In the genomic region with DNA sequence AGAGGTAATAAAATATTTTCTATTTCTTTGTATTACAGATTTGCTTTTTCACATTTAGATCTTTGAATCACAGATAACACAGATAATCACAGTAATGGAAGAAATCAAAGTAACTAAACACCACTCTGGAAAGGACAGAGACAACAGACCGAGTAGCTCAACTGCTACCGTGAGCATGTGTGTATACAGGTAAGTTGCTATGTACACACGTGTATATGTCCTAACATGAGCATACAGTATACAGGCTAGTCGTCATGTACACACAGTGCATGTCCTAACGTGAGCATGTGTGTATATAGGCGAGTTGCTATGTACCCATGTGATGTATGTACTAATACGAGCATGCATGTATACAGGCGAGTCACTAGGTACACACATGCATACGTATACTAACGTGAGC, we compare ENCODE assay signal across 40 cellular contexts.
"Had no signal": no experiment of that assay in that cellular context is flagged by ENCODE, and none has a peak within 500 bp of the region (broad histone marks: within the 10 kb centered on the region; RNA-seq: fewer than 3 reads in every experiment).

No MANE protein-coding gene starts in this region.

- H3K4me3 Mint-ChIP-seq: activated naive CD4-positive, alpha-beta T cell treated with anti-CD3 and anti-CD28 coated beads for 36 hours; activated naive CD4-positive, alpha-beta T cell treated with anti-CD3 and anti-CD28 coated beads, Interleukin-2, amount 10 ng/mL, durations not matched to agents 7 days and 5 days; activated naive CD4-positive, alpha-beta T cell treated with anti-CD3 and anti-CD28 coated beads, Interleukin-2, amount 50 U/mL, for 24 hours; activated naive CD8-positive, alpha-beta T cell; activated naive CD8-positive, alpha-beta T cell treated with anti-CD3 and anti-CD28 coated beads for 36 hours; activated naive CD8-positive, alpha-beta T cell treated with anti-CD3 and anti-CD28 coated beads, Interleukin-2, amount 10 ng/mL, durations not matched to agents 7 days and 5 days; activated naive CD8-positive, alpha-beta T cell treated with anti-CD3 and anti-CD28 coated beads, Interleukin-2, amount 50 U/mL, for 24 hours; activated T-cell treated with anti-CD3 and anti-CD28 coated beads, Interleukin-2, amount 50 U/mL, for 24 hours; activated T-cell treated with anti-CD3 and anti-CD28 coated beads, Interleukin-2, amount 50 U/mL, for 4 hours; activated T-cell treated with anti-CD3 and anti-CD28 coated beads, Interleukin-2, amount 50 U/mL, for 72 hours; activated T-helper 1 cell treated with anti-CD3 and anti-CD28 coated beads, Interleukin-12 subunit alpha, Interleukin-12 subunit beta, Interleukin-2, Interleukin-4 antibody, amounts not matched to agents 30 ng/mL and 10 ng/mL and 1 ng/mL, durations not matched to agents 14 hours and 24 hours and 36 hours; activated T-helper 17 cell treated with anti-CD3 and anti-CD28 coated beads, Interleukin-2, amount 50 U/mL, for 72 hours; central memory CD8-positive, alpha-beta T cell had no signal

- H3K9me3 Mint-ChIP-seq: activated naive CD4-positive, alpha-beta T cell treated with anti-CD3 and anti-CD28 coated beads for 36 hours; activated naive CD4-positive, alpha-beta T cell treated with anti-CD3 and anti-CD28 coated beads, Interleukin-2, amount 10 ng/mL, durations not matched to agents 7 days and 5 days; activated naive CD4-positive, alpha-beta T cell treated with anti-CD3 and anti-CD28 coated beads, Interleukin-2, amount 50 U/mL, for 24 hours; activated naive CD4-positive, alpha-beta T cell treated with anti-CD3 and anti-CD28 coated beads, Interleukin-2, amount 50 U/mL, for 72 hours; activated naive CD8-positive, alpha-beta T cell treated with anti-CD3 and anti-CD28 coated beads for 36 hours; activated naive CD8-positive, alpha-beta T cell treated with anti-CD3 and anti-CD28 coated beads, Interleukin-2, amount 10 ng/mL, durations not matched to agents 7 days and 5 days; activated naive CD8-positive, alpha-beta T cell treated with anti-CD3 and anti-CD28 coated beads, Interleukin-2, amount 50 U/mL, for 24 hours; activated T-cell treated with anti-CD3 and anti-CD28 coated beads, Interleukin-2, amount 50 U/mL, for 24 hours; activated T-cell treated with anti-CD3 and anti-CD28 coated beads, Interleukin-2, amount 50 U/mL, for 4 hours; activated T-cell treated with anti-CD3 and anti-CD28 coated beads, Interleukin-2, amount 50 U/mL, for 72 hours; activated T-helper 1 cell treated with anti-CD3 and anti-CD28 coated beads, Interleukin-12 subunit alpha, Interleukin-12 subunit beta, Interleukin-2, Interleukin-4 antibody, amounts not matched to agents 30 ng/mL and 10 ng/mL and 1 ng/mL, durations not matched to agents 14 hours and 24 hours and 36 hours; activated T-helper 17 cell treated with anti-CD3 and anti-CD28 coated beads, Interleukin-2, amount 50 U/mL, for 72 hours; activated T-helper 2 cell treated with anti-CD3 and anti-CD28 coated beads, Interferon-gamma antibody, Interleukin-2, Interleukin-4, amounts not matched to agents 10 μg/mL and 5 μg/mL and 100 μg/mL, durations not matched to agents 14 hours and 24 hours and 36 hours; central memory CD8-positive, alpha-beta T cell had no signal

- H3K4me1 Mint-ChIP-seq: activated naive CD4-positive, alpha-beta T cell treated with anti-CD3 and anti-CD28 coated beads, Interleukin-2, amount 10 ng/mL, durations not matched to agents 7 days and 5 days; activated naive CD4-positive, alpha-beta T cell treated with anti-CD3 and anti-CD28 coated beads, Interleukin-2, amount 50 U/mL, for 24 hours; activated naive CD8-positive, alpha-beta T cell treated with anti-CD3 and anti-CD28 coated beads for 36 hours; activated naive CD8-positive, alpha-beta T cell treated with anti-CD3 and anti-CD28 coated beads, Interleukin-2, amount 10 ng/mL, durations not matched to agents 7 days and 5 days; activated naive CD8-positive, alpha-beta T cell treated with anti-CD3 and anti-CD28 coated beads, Interleukin-2, amount 50 U/mL, for 24 hours; activated T-helper 17 cell treated with anti-CD3 and anti-CD28 coated beads, Interleukin-2, amount 50 U/mL, for 72 hours had no signal

- H3K4me1 ChIP-seq: adrenal gland, ascending aorta, breast epithelium had no signal

- DNase-seq: activated effector memory CD4-positive, alpha-beta T cell treated with anti-CD3 and anti-CD28 coated beads, Interleukin-2, amount 50 U/mL, for 16 hours; activated effector memory CD4-positive, alpha-beta T cell treated with Interleukin-2 at 50 U/mL for 16 hours; activated gamma-delta T cell; activated gamma-delta T cell treated with Interleukin-2 at 50 U/mL for 16 hours; activated naive CD4-positive, alpha-beta T cell; activated naive CD4-positive, alpha-beta T cell treated with anti-CD3 and anti-CD28 coated beads for 36 hours; activated naive CD4-positive, alpha-beta T cell treated with anti-CD3 and anti-CD28 coated beads, Interleukin-2, amount 10 ng/mL, durations not matched to agents 7 days and 5 days; activated naive CD4-positive, alpha-beta T cell treated with anti-CD3 and anti-CD28 coated beads, Interleukin-2, amount 50 U/mL, for 16 hours; activated naive CD4-positive, alpha-beta T cell treated with Interleukin-2 at 50 U/mL for 16 hours; activated naive CD8-positive, alpha-beta T cell treated with anti-CD3 and anti-CD28 coated beads for 36 hours; activated naive CD8-positive, alpha-beta T cell treated with anti-CD3 and anti-CD28 coated beads, Interleukin-2, amount 10 ng/mL, durations not matched to agents 7 days and 5 days; activated naive CD8-positive, alpha-beta T cell treated with anti-CD3 and anti-CD28 coated beads, Interleukin-2, amount 50 U/mL, for 24 hours; activated T-cell treated with anti-CD3 and anti-CD28 coated beads for 4 hours; activated T-cell treated with anti-CD3 and anti-CD28 coated beads, Interleukin-2, amount 50 U/mL, for 1 hour; activated T-cell treated with anti-CD3 and anti-CD28 coated beads, Interleukin-2, amount 50 U/mL, for 24 hours; activated T-cell treated with anti-CD3 and anti-CD28 coated beads, Interleukin-2, amount 50 U/mL, for 4 hours; activated T-cell treated with anti-CD3 and anti-CD28 coated beads, Interleukin-2, amount 50 U/mL, for 48 hours; activated T-cell treated with anti-CD3 and anti-CD28 coated beads, Interleukin-2, amount 50 U/mL, for 72 hours; adrenal gland; amniotic stem cell; amygdala; anterior cingulate cortex; aorta; body of pancreas; brain microvascular endothelial cell; caudate nucleus; central memory CD4-positive, alpha-beta T cell; cerebellar nuclear complex had no signal

- H3K27ac Mint-ChIP-seq: activated naive CD4-positive, alpha-beta T cell treated with anti-CD3 and anti-CD28 coated beads for 36 hours; activated naive CD4-positive, alpha-beta T cell treated with anti-CD3 and anti-CD28 coated beads, Interleukin-2, amount 10 ng/mL, durations not matched to agents 7 days and 5 days; activated naive CD4-positive, alpha-beta T cell treated with anti-CD3 and anti-CD28 coated beads, Interleukin-2, amount 50 U/mL, for 24 hours; activated naive CD4-positive, alpha-beta T cell treated with anti-CD3 and anti-CD28 coated beads, Interleukin-2, amount 50 U/mL, for 72 hours; activated naive CD8-positive, alpha-beta T cell; activated naive CD8-positive, alpha-beta T cell treated with anti-CD3 and anti-CD28 coated beads for 36 hours; activated naive CD8-positive, alpha-beta T cell treated with anti-CD3 and anti-CD28 coated beads, Interleukin-2, amount 50 U/mL, for 24 hours; activated T-cell treated with anti-CD3 and anti-CD28 coated beads, Interleukin-2, amount 50 U/mL, for 24 hours; activated T-cell treated with anti-CD3 and anti-CD28 coated beads, Interleukin-2, amount 50 U/mL, for 72 hours; activated T-helper 1 cell treated with anti-CD3 and anti-CD28 coated beads, Interleukin-12 subunit alpha, Interleukin-12 subunit beta, Interleukin-2, Interleukin-4 antibody, amounts not matched to agents 30 ng/mL and 10 ng/mL and 1 ng/mL, durations not matched to agents 14 hours and 24 hours and 36 hours; activated T-helper 17 cell treated with anti-CD3 and anti-CD28 coated beads, Interleukin-2, amount 50 U/mL, for 72 hours; activated T-helper 2 cell treated with anti-CD3 and anti-CD28 coated beads, Interferon-gamma antibody, Interleukin-2, Interleukin-4, amounts not matched to agents 10 μg/mL and 5 μg/mL and 100 μg/mL, durations not matched to agents 14 hours and 24 hours and 36 hours had no signal

- FAIRE-seq: astrocyte had no signal

- H3K4me3 ChIP-seq: adrenal gland, ascending aorta, body of pancreas, breast epithelium, cardiac muscle cell had no signal

- ATAC-seq: activated naive CD4-positive, alpha-beta T cell treated with anti-CD3 and anti-CD28 coated beads, Interleukin-2, amount 50 U/mL, for 72 hours; activated naive CD8-positive, alpha-beta T cell treated with anti-CD3 and anti-CD28 coated beads, Interleukin-2, amount 50 U/mL, for 24 hours; activated T-cell treated with anti-CD3 and anti-CD28 coated beads, Interleukin-2, amount 50 U/mL, for 4 hours; activated T-cell treated with anti-CD3 and anti-CD28 coated beads, Interleukin-2, amount 50 U/mL, for 72 hours; activated T-helper 17 cell treated with anti-CD3 and anti-CD28 coated beads, Interleukin-2, amount 50 U/mL, for 72 hours; body of pancreas had no signal

- H3K36me3 Mint-ChIP-seq: activated naive CD4-positive, alpha-beta T cell treated with anti-CD3 and anti-CD28 coated beads, Interleukin-2, amount 10 ng/mL, durations not matched to agents 7 days and 5 days; activated naive CD4-positive, alpha-beta T cell treated with anti-CD3 and anti-CD28 coated beads, Interleukin-2, amount 50 U/mL, for 24 hours; activated naive CD4-positive, alpha-beta T cell treated with anti-CD3 and anti-CD28 coated beads, Interleukin-2, amount 50 U/mL, for 72 hours; activated naive CD8-positive, alpha-beta T cell; activated naive CD8-positive, alpha-beta T cell treated with anti-CD3 and anti-CD28 coated beads for 36 hours; activated naive CD8-positive, alpha-beta T cell treated with anti-CD3 and anti-CD28 coated beads, Interleukin-2, amount 10 ng/mL, durations not matched to agents 7 days and 5 days; brain had no signal

- H3K36me3 ChIP-seq: adrenal gland, ascending aorta, brain microvascular endothelial cell, breast epithelium, cardiac muscle cell had no signal

- H3K9me3 ChIP-seq: adrenal gland, ascending aorta, body of pancreas, breast epithelium had no signal

- H3K27ac ChIP-seq: adrenal gland, ascending aorta, body of pancreas, brain microvascular endothelial cell, breast epithelium, cardiac muscle cell had no signal

- H3K27me3 ChIP-seq: ascending aorta, body of pancreas, brain microvascular endothelial cell, cardiac muscle cell had no signal
